ENCODE assay signal across 9 cellular contexts in genomic region chr12:2019126-2019525, GRCh38. TPM values are rescaled to one million over a fixed set of nuclear protein-coding genes. Genes with fewer than 3 reads are reported as not detected.
"Had no signal": no experiment of that assay in that cellular context is flagged by ENCODE, and none has a peak within 500 bp of the region (broad histone marks: within the 10 kb centered on the region; RNA-seq: fewer than 3 reads in every experiment).

No MANE protein-coding gene starts in this region.

- ATAC-seq: GM23338, HCT116, HepG2 had no signal

- H3K9me3 Mint-ChIP-seq: GM23338 had no signal

- H3K27ac Mint-ChIP-seq: GM23338, IgD-negative memory B cell had no signal

- H3K36me3 Mint-ChIP-seq: IgD-negative memory B cell had no signal

- H3K36me3 ChIP-seq: HAP-1 had no signal

- H3K9me3 ChIP-seq: HAP-1 had no signal

- H3K4me3 ChIP-seq: GM23338, HAP-1 had no signal

- H3K9ac ChIP-seq: KMS-11 had no signal

- FAIRE-seq: HepG2, HTR-8/SVneo had no signal

- H3K4me1 ChIP-seq: HAP-1 had no signal

- DNase-seq: H7, KBM-7 had no signal

- H3K4me3 Mint-ChIP-seq: GM23338, IgD-negative memory B cell had no signal

- H3K4me2 ChIP-seq: GM23338, KMS-11 had no signal

- H3K27ac ChIP-seq: KMS-11 had no signal

RNA-seq across cellular contexts. Expression of gene CACNA1C, which starts 33.7 kb away (rescaled TPM):
- total RNA-seq: HepG2 had no signal
- polyA plus RNA-seq: HepG2 had no signal
